8 cellular contexts compared by ENCODE assay signal in genomic region chr20:53594068-53595017, GRCh38. TPM values are rescaled to one million over a fixed set of nuclear protein-coding genes. Genes with fewer than 3 reads are reported as not detected.
DNase-seq lines count a peak whose midpoint lies in the region; ATAC-seq, FAIRE-seq and TF ChIP-seq lines count a peak whose summit lies in the region.

No MANE protein-coding gene starts in this region.

- peak; percentile 60 for ATAC-seq in HG02852 (IDR thresholded peaks at IDR 0.05; ENCODE audit: unreplicated experiment)
- peak; percentile 96 for ATAC-seq in aorta (ENCODE audit: low FRiP score)

- H3K9me3 Mint-ChIP-seq in T-helper 1 cell treated with Interleukin-12 subunit alpha and Interleukin-12 subunit beta and Interleukin-4 antibody, amounts not matched to agents 30 μg/mL and 1 μg/mL, for 36 hours = no peaks in the 10 kb centered on the region

- 0 to 2% methylated on average over 37 to 110 of the region's 110 CpGs for WGBS in aorta, 2 donors

- peaks cover 25% of the 10 kb centered on the region for H3K36me3 Mint-ChIP-seq in T-helper 1 cell treated with Interleukin-12 subunit alpha and Interleukin-12 subunit beta and Interleukin-4 antibody, amounts not matched to agents 30 μg/mL and 1 μg/mL, for 36 hours (ENCODE audit: low read depth)

- intact Hi-C loops in aorta (cut with DNase I) = no loop called here

- DNase-seq in GM12892 (ENCODE audit: insufficient read length) (peak; percentile 48), NCI-H146 (lab: John Stamatoyannopoulos, UW) (peak; percentile 94), amygdala (lab: John Stamatoyannopoulos, UW) (peak; percentile 45 to 99 (median 93)), hepatic stellate cell (ENCODE audit: low spot score) (peak; percentile 75), retina (peak; percentile 89), aorta (peak; percentile 96 to 99)

- H3K4me3 Mint-ChIP-seq in T-helper 1 cell treated with Interleukin-12 subunit alpha and Interleukin-12 subunit beta and Interleukin-4 antibody, amounts not matched to agents 30 μg/mL and 1 μg/mL, for 36 hours = peak overlapping the region; percentile 89

- H3K4me3 ChIP-seq in aorta (ENCODE audit: low read length in 2 of 2) = peak overlapping the region; percentile 90 to 95

- peak overlapping the region; percentile 96 for H3K27ac Mint-ChIP-seq in T-helper 1 cell treated with Interleukin-12 subunit alpha and Interleukin-12 subunit beta and Interleukin-4 antibody, amounts not matched to agents 30 μg/mL and 1 μg/mL, for 36 hours

- no peaks in the 10 kb centered on the region for H3K9me3 ChIP-seq in aorta (ENCODE audit: control insufficient read depth, low read length)

- peaks cover 54% of the 10 kb centered on the region for H3K4me1 Mint-ChIP-seq in T-helper 1 cell treated with Interleukin-12 subunit alpha and Interleukin-12 subunit beta and Interleukin-4 antibody, amounts not matched to agents 30 μg/mL and 1 μg/mL, for 36 hours (ENCODE audit: low read depth)

- TF ChIP-seq POLR2A in GM12892 (IDR thresholded peaks at IDR 0.05; ENCODE audit: low read depth, low read length) = no peak

- FAIRE-seq in GM12892 (lab: Jason Lieb, UNC) = peak; percentile 82

- H3K27me3 Mint-ChIP-seq in T-helper 1 cell treated with Interleukin-12 subunit alpha and Interleukin-12 subunit beta and Interleukin-4 antibody, amounts not matched to agents 30 μg/mL and 1 μg/mL, for 36 hours (ENCODE audit: low read depth) = no peaks in the 10 kb centered on the region

- H3K4me1 ChIP-seq in aorta (ENCODE audit: control insufficient read depth in 1 of 2, insufficient read depth in 2 of 2, low read length in 2 of 2) = no peaks in the 10 kb centered on the region

- H3K27ac ChIP-seq in aorta (ENCODE audit: low read depth in 1 of 2, low read length in 2 of 2) = peak overlapping the region in 1 of 2 donors; percentile 81

- H3K27me3 ChIP-seq in aorta (ENCODE audit: control insufficient read depth in 1 of 2, insufficient read depth in 2 of 2, low read length in 1 of 2) = no peaks in the 10 kb centered on the region

- H3K36me3 ChIP-seq in aorta (ENCODE audit: control insufficient read depth in 1 of 2, insufficient read depth in 2 of 2, low read length in 1 of 2) = no peaks in the 10 kb centered on the region

RNA-seq across cellular contexts. Expression of gene ZNF217, which starts 0.7 kb away (rescaled TPM):
- 35.4 TPM for polyA plus RNA-seq in GM12892 (2012; ENCODE audit: missing spikeins)
- 10 to 100 TPM; 26.5 to 30.9 TPM for total RNA-seq in aorta
- 1 to 10 TPM; 3.4 to 4.0 TPM for polyA plus RNA-seq in aorta
